In the genomic region with DNA sequence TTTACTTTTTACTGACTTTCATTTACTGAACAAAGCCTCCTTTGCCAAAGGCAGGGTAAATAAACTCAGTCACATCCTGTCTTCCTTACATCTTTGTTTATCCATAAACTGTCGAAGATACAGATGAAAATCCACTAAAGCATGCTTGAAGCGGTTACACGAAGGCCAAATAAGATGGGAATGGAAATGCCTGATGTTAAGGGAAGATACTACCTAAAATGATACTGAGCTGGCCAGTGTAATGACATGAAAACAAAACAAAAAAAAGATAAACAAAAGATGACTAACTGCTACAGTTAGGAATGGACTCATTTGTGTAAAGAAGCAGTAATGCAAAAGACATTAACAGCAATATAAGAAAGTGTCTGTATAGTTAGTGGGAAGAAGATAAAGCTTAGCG, we compare ENCODE assay signal across 31 cellular contexts.
"Had no signal": no experiment of that assay in that cellular context is flagged by ENCODE, and none has a peak within 500 bp of the region (broad histone marks: within the 10 kb centered on the region; RNA-seq: fewer than 3 reads in every experiment).

No MANE protein-coding gene starts in this region.

- ATAC-seq: activated CD4-positive, CD25-positive, alpha-beta regulatory T cell treated with anti-CD3 and anti-CD28 coated beads, Interleukin-2, amount 50 U/mL, for 24 hours; activated CD8-positive, alpha-beta T cell treated with anti-CD3 and anti-CD28 coated beads for 36 hours; activated naive CD8-positive, alpha-beta T cell treated with anti-CD3 and anti-CD28 coated beads, Interleukin-2, amount 50 U/mL, for 24 hours; activated T-cell treated with anti-CD3 and anti-CD28 coated beads, Interleukin-2, amount 50 U/mL, for 4 hours; activated T-helper 17 cell treated with anti-CD3 and anti-CD28 coated beads, Interleukin-2, amount 50 U/mL, for 72 hours; body of pancreas; effector memory CD8-positive, alpha-beta T cell; gastroesophageal sphincter had no signal

- H3K27me3 ChIP-seq: adrenal gland, body of pancreas, esophagus squamous epithelium, gastroesophageal sphincter had no signal

- H3K36me3 ChIP-seq: adrenal gland had no signal

- H3K36me3 Mint-ChIP-seq: activated naive CD4-positive, alpha-beta T cell treated with anti-CD3 and anti-CD28 coated beads, Interleukin-2, amount 50 U/mL, for 24 hours; activated naive CD8-positive, alpha-beta T cell treated with anti-CD3 and anti-CD28 coated beads for 36 hours had no signal

- H3K27ac ChIP-seq: adrenal gland, body of pancreas, epithelial cell of prostate, esophagus squamous epithelium, gastroesophageal sphincter, VCaP had no signal

- H3K4me3 ChIP-seq: adrenal gland, body of pancreas, esophagus squamous epithelium, gastroesophageal sphincter had no signal

- H3K4me1 ChIP-seq: adrenal gland, body of pancreas had no signal

- H3K9me3 Mint-ChIP-seq: activated naive CD4-positive, alpha-beta T cell treated with anti-CD3 and anti-CD28 coated beads, Interleukin-2, amount 50 U/mL, for 24 hours; activated naive CD8-positive, alpha-beta T cell treated with anti-CD3 and anti-CD28 coated beads for 36 hours; activated naive CD8-positive, alpha-beta T cell treated with anti-CD3 and anti-CD28 coated beads, Interleukin-2, amount 50 U/mL, for 24 hours; activated T-helper 17 cell treated with anti-CD3 and anti-CD28 coated beads, Interleukin-2, amount 50 U/mL, for 72 hours had no signal

- H3K4me3 Mint-ChIP-seq: activated B cell treated with CpG ODN at 0.5 μM for 24 hours; activated CD8-positive, alpha-beta T cell treated with anti-CD3 and anti-CD28 coated beads for 36 hours; activated naive CD4-positive, alpha-beta T cell treated with anti-CD3 and anti-CD28 coated beads, Interleukin-2, amount 50 U/mL, for 24 hours; activated naive CD8-positive, alpha-beta T cell treated with anti-CD3 and anti-CD28 coated beads for 36 hours; activated naive CD8-positive, alpha-beta T cell treated with anti-CD3 and anti-CD28 coated beads, Interleukin-2, amount 50 U/mL, for 24 hours; activated T-cell treated with anti-CD3 and anti-CD28 coated beads, Interleukin-2, amount 50 U/mL, for 4 hours; activated T-helper 17 cell treated with anti-CD3 and anti-CD28 coated beads, Interleukin-2, amount 50 U/mL, for 72 hours; effector memory CD8-positive, alpha-beta T cell had no signal

- FAIRE-seq: colon had no signal

- DNase-seq: activated B cell treated with CpG ODN at 0.5 μM for 24 hours; activated CD4-positive, alpha-beta T cell treated with anti-CD3 and anti-CD28 coated beads for 48 hours; activated CD4-positive, alpha-beta T cell treated with anti-CD3 and anti-CD28 coated beads, Interleukin-2, amount 50 U/mL, for 1 hour; activated CD4-positive, alpha-beta T cell treated with anti-CD3 and anti-CD28 coated beads, Interleukin-2, amount 50 U/mL, for 48 hours; activated CD8-positive, alpha-beta memory T cell treated with anti-CD3 and anti-CD28 coated beads for 24 hours; activated CD8-positive, alpha-beta T cell treated with anti-CD3 and anti-CD28 coated beads for 36 hours; activated effector memory CD4-positive, alpha-beta T cell treated with Interleukin-2 at 50 U/mL for 16 hours; activated gamma-delta T cell treated with Interleukin-2 at 50 U/mL for 16 hours; activated naive CD4-positive, alpha-beta T cell treated with Interleukin-2 at 50 U/mL for 16 hours; activated naive CD8-positive, alpha-beta T cell treated with anti-CD3 and anti-CD28 coated beads for 36 hours; activated naive CD8-positive, alpha-beta T cell treated with anti-CD3 and anti-CD28 coated beads, Interleukin-2, amount 50 U/mL, for 24 hours; activated T-cell treated with anti-CD3 and anti-CD28 coated beads, Interleukin-2, amount 50 U/mL, for 4 hours; adrenal gland; amygdala; aorta; body of pancreas; caudate nucleus; cortex of kidney; dermis blood vessel endothelial cell; effector CD4-positive, alpha-beta T cell; effector memory CD8-positive, alpha-beta T cell; esophagus squamous epithelium; foreskin melanocyte; T-helper 2 cell had no signal

- H3K9me3 ChIP-seq: adrenal gland, body of pancreas, esophagus squamous epithelium, gastroesophageal sphincter had no signal

- H3K4me1 Mint-ChIP-seq: activated B cell treated with CpG ODN at 0.5 μM for 24 hours; activated naive CD4-positive, alpha-beta T cell treated with anti-CD3 and anti-CD28 coated beads, Interleukin-2, amount 50 U/mL, for 24 hours; activated naive CD8-positive, alpha-beta T cell treated with anti-CD3 and anti-CD28 coated beads for 36 hours; activated naive CD8-positive, alpha-beta T cell treated with anti-CD3 and anti-CD28 coated beads, Interleukin-2, amount 50 U/mL, for 24 hours; activated T-helper 17 cell treated with anti-CD3 and anti-CD28 coated beads, Interleukin-2, amount 50 U/mL, for 72 hours had no signal

- H3K27ac Mint-ChIP-seq: activated B cell treated with CpG ODN at 0.5 μM for 24 hours; activated CD8-positive, alpha-beta T cell treated with anti-CD3 and anti-CD28 coated beads for 36 hours; activated naive CD4-positive, alpha-beta T cell treated with anti-CD3 and anti-CD28 coated beads, Interleukin-2, amount 50 U/mL, for 24 hours; activated naive CD8-positive, alpha-beta T cell treated with anti-CD3 and anti-CD28 coated beads for 36 hours; activated naive CD8-positive, alpha-beta T cell treated with anti-CD3 and anti-CD28 coated beads, Interleukin-2, amount 50 U/mL, for 24 hours; activated T-helper 17 cell treated with anti-CD3 and anti-CD28 coated beads, Interleukin-2, amount 50 U/mL, for 72 hours; effector memory CD8-positive, alpha-beta T cell had no signal

- H3K27me3 Mint-ChIP-seq: activated B cell treated with CpG ODN at 0.5 μM for 24 hours; activated CD8-positive, alpha-beta T cell treated with anti-CD3 and anti-CD28 coated beads for 36 hours; activated naive CD4-positive, alpha-beta T cell treated with anti-CD3 and anti-CD28 coated beads, Interleukin-2, amount 50 U/mL, for 24 hours; activated naive CD8-positive, alpha-beta T cell treated with anti-CD3 and anti-CD28 coated beads for 36 hours; activated naive CD8-positive, alpha-beta T cell treated with anti-CD3 and anti-CD28 coated beads, Interleukin-2, amount 50 U/mL, for 24 hours; activated T-helper 17 cell treated with anti-CD3 and anti-CD28 coated beads, Interleukin-2, amount 50 U/mL, for 72 hours; effector memory CD8-positive, alpha-beta T cell had no signal
